In genomic region chr11:30422389-30422788, GRCh38 we compare ENCODE assay signal across 28 cellular contexts.
DNase-seq lines count a peak whose midpoint lies in the region; ATAC-seq and TF ChIP-seq lines count a peak whose summit lies in the region.
"Had no signal": no experiment of that assay in that cellular context is flagged by ENCODE, and none has a peak within 500 bp of the region (broad histone marks: within the 10 kb centered on the region; RNA-seq: fewer than 3 reads in every experiment).

No MANE protein-coding gene starts in this region.

- POLR2A ChIA-PET in WTC11 (lab: Charles Lee), result interaction anchor here (0.9 kb wide), 1 partner anchor 8 kb away, joined by 4 read pairs; no protein-coding TSS in a partner anchor

- H3K27me3 ChIP-seq in GM23338 (ENCODE audit: insufficient read depth) (no peaks in the 10 kb centered on the region), iPS-20b (ENCODE audit: insufficient read depth, low read length) (no peaks in the 10 kb centered on the region; the same call in 1 of the 2 replicates), HAP-1 (ENCODE audit: low read depth) (no peaks in the 10 kb centered on the region)
- H3K27me3 ChIP-seq: left lung had no signal

- peaks cover 36% of the 10 kb centered on the region for H3K4me1 Mint-ChIP-seq in GM23338
- H3K4me1 Mint-ChIP-seq in WTC11, result peaks cover 36% of the 10 kb centered on the region
- H3K4me1 Mint-ChIP-seq in progenitor cell of endocrine pancreas (ENCODE audit: low read depth), result peaks cover 26% of the 10 kb centered on the region
- H3K4me1 Mint-ChIP-seq: activated B cell treated with CpG ODN at 0.5 μM for 24 hours; naive thymus-derived CD4-positive, alpha-beta T cell had no signal

- H3K9ac ChIP-seq in iPS-20b (ENCODE audit: low read depth, low read length), result no peak overlapping the region; the same call in 1 of the 2 replicates
- H3K9ac ChIP-seq: parathyroid adenoma had no signal

- H3K9me3 ChIP-seq in iPS-20b (ENCODE audit: insufficient read depth, low read depth, low read length) (no peaks in the 10 kb centered on the region), HAP-1 (no peaks in the 10 kb centered on the region)
- H3K9me3 ChIP-seq: left lung had no signal

- intact Hi-C loops in Right ventricle myocardium inferior (cut with DNase I), result loop anchor here (5.0 kb wide), 1 partner anchor 65 kb away; no protein-coding TSS in a partner anchor

- H3K36me3 ChIP-seq in GM23338 (ENCODE audit: insufficient read depth), result no peaks in the 10 kb centered on the region
- no peaks in the 10 kb centered on the region for H3K36me3 ChIP-seq in iPS-20b (ENCODE audit: insufficient read depth, low read depth, low read length)
- H3K36me3 ChIP-seq in HAP-1 (replicated peaks), result no peaks in the 10 kb centered on the region
- H3K36me3 ChIP-seq: left lung had no signal

- 0 out of 2 replicates have a peak overlapping the region, but pooled peaks have one; percentile 23 for H3K4me3 ChIP-seq in GM23338
- H3K4me3 ChIP-seq in iPS-20b (ENCODE audit: low read length), result peak overlapping the region; percentile 37; the same call in 1 of the 2 replicates
- no peak overlapping the region for H3K4me3 ChIP-seq in HAP-1
- H3K4me3 ChIP-seq: left lung had no signal

- H3K4me1 ChIP-seq in GM23338 (ENCODE audit: insufficient read depth) (peaks cover 17% of the 10 kb centered on the region), iPS-20b (ENCODE audit: insufficient read depth, low read length) (peaks cover 26% of the 10 kb centered on the region; the same call in 1 of the 2 replicates), HAP-1 (no peaks in the 10 kb centered on the region)
- H3K4me1 ChIP-seq: left lung, parathyroid adenoma had no signal

- no peak overlapping the region; the same call in 1 of the 2 replicates for H2AFZ ChIP-seq in GM23338
- H2AFZ ChIP-seq: parathyroid adenoma had no signal

- H3K4me2 ChIP-seq in GM23338, result peak overlapping the region; percentile 64

- H3K79me2 ChIP-seq in GM23338 (replicated peaks; ENCODE audit: insufficient read depth), result no peaks in the 10 kb centered on the region
- H3K79me2 ChIP-seq: parathyroid adenoma had no signal

- H3K36me3 Mint-ChIP-seq in GM23338 (ENCODE audit: low read depth), result no peaks in the 10 kb centered on the region
- H3K36me3 Mint-ChIP-seq in WTC11, result no peaks in the 10 kb centered on the region
- no peaks in the 10 kb centered on the region for H3K36me3 Mint-ChIP-seq in progenitor cell of endocrine pancreas (ENCODE audit: insufficient read depth)
- H3K36me3 Mint-ChIP-seq: activated naive CD8-positive, alpha-beta T cell; naive thymus-derived CD4-positive, alpha-beta T cell had no signal

- no peaks in the 10 kb centered on the region for H3K9me2 ChIP-seq in GM23338 (ENCODE audit: insufficient read depth)

- H3K27me3 Mint-ChIP-seq in GM23338 (ENCODE audit: insufficient read depth, low read depth, poor library complexity) (peaks cover 1% of the 10 kb centered on the region), WTC11 (ENCODE audit: low read depth) (peaks cover 14% of the 10 kb centered on the region), progenitor cell of endocrine pancreas (no peaks in the 10 kb centered on the region)

- no peaks in the 10 kb centered on the region for H4K20me1 ChIP-seq in GM23338 (replicated peaks; ENCODE audit: insufficient read depth)

- H3K9me3 Mint-ChIP-seq in GM23338, result no peaks in the 10 kb centered on the region
- H3K9me3 Mint-ChIP-seq in WTC11, result no peaks in the 10 kb centered on the region
- no peaks in the 10 kb centered on the region for H3K9me3 Mint-ChIP-seq in progenitor cell of endocrine pancreas (ENCODE audit: low read depth)
- H3K9me3 Mint-ChIP-seq: activated B cell treated with CpG ODN at 0.5 μM for 24 hours; naive thymus-derived CD4-positive, alpha-beta T cell had no signal

- TF ChIP-seq CTCF in GM23338 (conservative IDR thresholded peaks at IDR 0.05; ENCODE audit: low read depth in 2 of 2), result no peak
- TF ChIP-seq CTCF in WTC11 (IDR thresholded peaks at IDR 0.05), result no peak
- no peak for TF ChIP-seq CTCF in progenitor cell of endocrine pancreas (IDR thresholded peaks at IDR 0.05; ENCODE audit: unreplicated experiment)

- in situ Hi-C loops in HAP-1 (cut with MboI; ENCODE audit: low sequenced_read_pairs), result no loop called here

- H3K27ac ChIP-seq in GM23338 (ENCODE audit: low read depth) (no peak overlapping the region), iPS-20b (ENCODE audit: low read length) (no peak overlapping the region)
- H3K27ac ChIP-seq: HL-60, left lung, parathyroid adenoma, RWPE1 had no signal

- H3K4me3 Mint-ChIP-seq in GM23338, result peak overlapping the region; percentile 9; the same call in 1 of the 3 replicates
- no peak overlapping the region for H3K4me3 Mint-ChIP-seq in WTC11
- H3K4me3 Mint-ChIP-seq in progenitor cell of endocrine pancreas (ENCODE audit: low read depth), result peak overlapping the region; percentile 34
- H3K4me3 Mint-ChIP-seq: activated B cell treated with CpG ODN at 0.5 μM for 24 hours; activated naive CD8-positive, alpha-beta T cell; naive thymus-derived CD4-positive, alpha-beta T cell had no signal

- H3K27ac Mint-ChIP-seq in GM23338 (peak overlapping the region; percentile 89), WTC11 (no peak overlapping the region), progenitor cell of endocrine pancreas (peak overlapping the region; percentile 60)
- H3K27ac Mint-ChIP-seq: activated B cell treated with CpG ODN at 0.5 μM for 24 hours; activated naive CD8-positive, alpha-beta T cell; naive thymus-derived CD4-positive, alpha-beta T cell had no signal

- CTCF ChIA-PET in WTC11 (lab: Charles Lee), result no interaction called here

- H3F3A ChIP-seq in GM23338 (replicated peaks; ENCODE audit: low read depth), result no peaks in the 10 kb centered on the region

- DNase-seq in GM23338 (ENCODE audit: low spot score) (no peak), WTC11 (ENCODE audit: low spot score) (no peak), progenitor cell of endocrine pancreas (ENCODE audit: low spot score, unreplicated experiment) (no peak), HAP-1 (ENCODE audit: low spot score in 2 of 2) (no peak), Right ventricle myocardium inferior (ENCODE audit: missing footprints) (no peak)
- DNase-seq: ACHN; activated B cell treated with CpG ODN at 0.5 μM for 24 hours; activated CD4-positive, alpha-beta T cell treated with anti-CD3 and anti-CD28 coated beads, Interleukin-2, amount 50 U/mL, for 4 hours; aorta; cerebellar nuclear complex; COR-L47; DMS79; GF-D8; left lung; naive thymus-derived CD4-positive, alpha-beta T cell; NCI-H2081 treated with DMSO at 0.1 percent for 48 hours; NCI-H345; NCI-H82; trophoblast cell had no signal

- ATAC-seq in GM23338, result peak; percentile 67
- ATAC-seq in WTC11, result peak; percentile 41
- no peak for ATAC-seq in GM21619 (IDR thresholded peaks at IDR 0.05; ENCODE audit: unreplicated experiment)
- ATAC-seq in GM21381 (IDR thresholded peaks at IDR 0.05; ENCODE audit: unreplicated experiment), result no peak
- ATAC-seq in Right ventricle myocardium inferior, result no peak
- ATAC-seq: left lung; naive thymus-derived CD4-positive, alpha-beta T cell; sciatic nerve; SK-N-SH treated with all-trans-retinoic acid at 6 μM for 48 hours had no signal

TF ChIP-seq in GM23338, 12 proteins besides CTCF, POLR2A, EP300 and RAD21 (continues in another document):
- TF ChIP-seq ZNF331 (CRISPR knock-in tag; IDR thresholded peaks at IDR 0.05; ENCODE audit: low read depth) (no peak), POLR2AphosphoS5 (IDR thresholded peaks at IDR 0.05; ENCODE audit: low read depth) (no peak), ZNF114 (CRISPR knock-in tag; IDR thresholded peaks at IDR 0.05) (no peak)

TF ChIP-seq in WTC11, 78 proteins besides CTCF, POLR2A, EP300 and RAD21:
- TF ChIP-seq RORB (CRISPR knock-in tag; IDR thresholded peaks at IDR 0.05) (no peak), E2F4 (CRISPR knock-in tag; IDR thresholded peaks at IDR 0.05; ENCODE audit: borderline replicate concordance, low read depth) (no peak)
TF ChIP-seq in WTC11: peak in this region for 0.

Comparison
In these comparisons a context has a peak if more than half of its experiments do, and no peak if none do; other contexts are left out.
1. ATAC-seq: peak in GM23338 (single experiment) and WTC11 (single experiment); none in GM21619 (single experiment), GM21381 (single experiment) and Right ventricle myocardium inferior (single experiment).